In the genomic region with DNA sequence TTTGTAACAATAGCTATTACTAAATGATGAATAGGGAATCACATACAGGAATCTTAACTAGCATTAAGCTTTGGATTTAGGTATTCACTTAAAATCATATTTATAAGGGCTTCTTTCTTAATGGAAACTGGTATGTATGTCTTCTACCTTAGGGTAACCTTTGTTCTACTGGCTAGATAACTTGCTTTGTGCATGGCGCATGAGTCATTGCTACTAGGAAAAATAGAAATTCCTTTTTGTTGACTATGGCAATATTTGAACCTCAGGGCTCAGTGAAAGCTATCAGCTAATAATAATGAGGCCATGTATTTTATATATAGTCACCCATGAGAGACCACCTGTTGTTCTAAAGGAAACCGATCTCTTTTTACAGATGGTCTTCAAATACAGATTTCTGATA, we compare ENCODE assay signal across 12 cellular contexts.
DNase-seq lines count a peak whose midpoint lies in the region; ATAC-seq, FAIRE-seq and TF ChIP-seq lines count a peak whose summit lies in the region.
"Had no signal": no experiment of that assay in that cellular context is flagged by ENCODE, and none has a peak within 500 bp of the region (broad histone marks: within the 10 kb centered on the region; RNA-seq: fewer than 3 reads in every experiment).

No MANE protein-coding gene starts in this region.

- H3K4me3 ChIP-seq in adipocyte (ENCODE audit: low read length) (no peak overlapping the region), hepatocyte (no peak overlapping the region)

- H3K36me3 ChIP-seq in adipocyte (ENCODE audit: control insufficient read depth, insufficient read depth, low read length, severe bottlenecking) (no peaks in the 10 kb centered on the region), hepatocyte (replicated peaks; ENCODE audit: insufficient read depth, low read depth) (no peaks in the 10 kb centered on the region)

- peak overlapping the region; percentile 52 for H3K27ac ChIP-seq in hepatocyte

- WGBS in hepatocyte (ENCODE audit: low lambda C conversion rate, missing lambda C conversion rate), result 80% methylated on average over 2 of the region's 2 CpGs

- H3K79me2 ChIP-seq in hepatocyte, result no peaks in the 10 kb centered on the region

- no peak overlapping the region for H3K9ac ChIP-seq in adipocyte (ENCODE audit: low read length)

- H3K9me3 ChIP-seq in adipocyte (ENCODE audit: control insufficient read depth, low read length) (no peaks in the 10 kb centered on the region), hepatocyte (ENCODE audit: low read depth) (no peaks in the 10 kb centered on the region)

- TF ChIP-seq CTCF in hepatocyte (IDR thresholded peaks at IDR 0.05; ENCODE audit: poor library complexity), result no peak

- H3K4me1 ChIP-seq in adipocyte (ENCODE audit: control insufficient read depth, insufficient read depth, low read length) (peaks cover 46% of the 10 kb centered on the region), hepatocyte (ENCODE audit: insufficient read depth) (peaks cover 14% of the 10 kb centered on the region)

- FAIRE-seq in GM19239 (lab: Jason Lieb, UNC), result no peak

- H3K27me3 ChIP-seq in adipocyte (replicated peaks; ENCODE audit: control insufficient read depth, insufficient read depth, low read length), result no peaks in the 10 kb centered on the region
- H3K27me3 ChIP-seq in hepatocyte, result no peaks in the 10 kb centered on the region

- no peaks in the 10 kb centered on the region for H4K20me1 ChIP-seq in hepatocyte (ENCODE audit: insufficient read depth, poor library complexity, severe bottlenecking)

- ATAC-seq in HG02840 (IDR thresholded peaks at IDR 0.05; ENCODE audit: low FRiP score, unreplicated experiment), result no peak
- ATAC-seq: activated CD4-positive, alpha-beta T cell treated with anti-CD3 and anti-CD28 coated beads for 36 hours had no signal

- no peaks in the 10 kb centered on the region for H3K9me2 ChIP-seq in hepatocyte (replicated peaks; ENCODE audit: insufficient read depth)

- no peak overlapping the region for H2AFZ ChIP-seq in hepatocyte

- H3K4me2 ChIP-seq in hepatocyte, result no peak overlapping the region

- DNase-seq in HPDE6-E6E7 (ENCODE audit: extremely low spot score) (peak; percentile 19), adipocyte (ENCODE audit: low read depth) (peak; percentile 47), hepatocyte (ENCODE audit: low spot score) (peak; percentile 34), stromal cell of bone marrow (ENCODE audit: low read depth) (peak; percentile 9), GM19239 (ENCODE audit: insufficient read length, low spot score) (no peak), NAMALWA (ENCODE audit: low spot score) (no peak)
- DNase-seq: activated CD4-positive, alpha-beta T cell treated with anti-CD3 and anti-CD28 coated beads for 36 hours; activated naive CD4-positive, alpha-beta T cell treated with anti-CD3 and anti-CD28 coated beads for 36 hours; DMS 273 treated with DMSO at 0.1 percent for 48 hours; NCI-H510A treated with DMSO at 0.1 percent for 48 hours; stimulated activated CD4-positive, alpha-beta T cell treated with anti-CD3 and anti-CD28 coated beads, Interleukin-15, amount 100 ng/mL, for 24 hours had no signal

Comparison
In these comparisons a context has a peak if more than half of its experiments do, and no peak if none do; other contexts are left out.
1. DNase-seq: peak in HPDE6-E6E7 (single experiment), adipocyte (single experiment), hepatocyte (single experiment) and stromal cell of bone marrow (single experiment); none in GM19239 (single experiment) and NAMALWA (single experiment).